8 cellular contexts compared by ENCODE assay signal in the genomic region with DNA sequence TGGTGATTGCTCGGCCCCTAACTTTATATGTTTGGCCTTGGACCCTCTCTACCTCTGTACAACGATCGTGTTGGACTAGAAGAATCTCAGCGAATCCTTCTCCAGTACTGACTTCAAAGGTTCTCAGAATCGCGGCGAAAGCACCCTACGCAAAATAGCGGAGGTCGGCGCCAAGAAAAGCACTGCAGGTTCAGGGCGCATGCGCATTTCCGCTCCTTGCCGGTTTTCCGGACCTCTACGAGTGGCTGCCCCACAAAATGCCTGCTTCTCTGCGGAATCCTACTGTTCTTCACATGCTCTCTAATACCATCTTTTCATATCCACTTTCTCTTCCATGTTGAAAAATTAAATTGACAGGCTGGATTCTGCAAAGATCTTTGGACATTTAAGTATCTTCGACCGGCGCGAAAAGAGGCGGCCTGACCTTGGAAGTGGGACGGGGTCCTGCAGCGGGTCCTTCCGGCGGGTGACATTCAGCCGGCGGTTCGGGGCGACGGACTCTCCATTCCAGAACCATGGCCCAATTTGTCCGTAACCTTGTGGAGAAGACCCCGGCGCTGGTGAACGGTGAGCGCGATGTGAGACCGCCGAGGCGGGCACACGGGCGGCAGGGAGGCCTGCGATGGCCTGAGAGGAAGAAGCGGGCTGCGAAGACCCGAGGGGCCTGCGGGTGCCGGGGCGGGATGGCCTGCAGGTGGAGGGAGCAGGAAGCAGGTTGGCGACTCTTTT. TPM values are rescaled to one million over a fixed set of nuclear protein-coding genes. Genes with fewer than 3 reads are reported as not detected.
A peak's percentile ranks its signal among the peaks of the same experiment; 100 is the strongest.
DNase-seq lines count a peak whose midpoint lies in the region; ATAC-seq and TF ChIP-seq lines count a peak whose summit lies in the region.

Gene ATP5MG, plus strand, starts transcription at position 456 of the 729 bp plus-strand sequence. Its CDS starts 60 bp downstream, at position 516.

- peaks cover 2 to 19% (median 11%) of the 10 kb centered on the region in 4 donors for H3K4me1 ChIP-seq in Peyer's patch
- peaks cover 17 to 45% (median 26%) of the 10 kb centered on the region in 3 donors for H3K4me1 ChIP-seq in esophagus squamous epithelium

- H3K27ac ChIP-seq in KOPT-K1 (ENCODE audit: low read depth, low read length, poor library complexity, severe bottlenecking): peak within 1 kb of the TSS; percentile 92
- H3K27ac ChIP-seq in Peyer's patch: peak within 1 kb of the TSS; percentile 82 to 89 (median 86)
- peak within 1 kb of the TSS; percentile 82 to 91 (median 90) for H3K27ac ChIP-seq in esophagus squamous epithelium

- H3K4me1 Mint-ChIP-seq in activated T-cell treated with anti-CD3 and anti-CD28 coated beads, Interleukin-2, amount 50 U/mL, for 72 hours (ENCODE audit: low read depth): peaks cover 83% of the 10 kb centered on the region

- TF ChIP-seq POLR2A in Peyer's patch (IDR thresholded peaks at IDR 0.05) (peak in 1 of 2 donors; percentile 60), esophagus squamous epithelium (IDR thresholded peaks at IDR 0.05) (peak in 1 of 4 donors; percentile 50)

- peaks cover 6 to 13% of the 10 kb centered on the region in 2 donors for H3K36me3 Mint-ChIP-seq in activated T-cell treated with anti-CD3 and anti-CD28 coated beads, Interleukin-2, amount 50 U/mL, for 72 hours (ENCODE audit: insufficient read depth in 2 of 2)

- H3K4me3 Mint-ChIP-seq in activated T-cell treated with anti-CD3 and anti-CD28 coated beads, Interleukin-2, amount 50 U/mL, for 72 hours: peak within 1 kb of the TSS; percentile 96 to 98

- TF ChIP-seq CTCF in Peyer's patch (IDR thresholded peaks at IDR 0.05): peak in 3 of 6 experiments; percentile 4 to 21 (median 13)
- peak in 3 of 6 experiments; percentile 2 to 17 (median 2) for TF ChIP-seq CTCF in esophagus squamous epithelium (IDR thresholded peaks at IDR 0.05)

- no peaks in the 10 kb centered on the region for H3K27me3 ChIP-seq in Peyer's patch
- no peaks in the 10 kb centered on the region for H3K27me3 ChIP-seq in esophagus squamous epithelium

- H3K9me3 Mint-ChIP-seq in activated T-cell treated with anti-CD3 and anti-CD28 coated beads, Interleukin-2, amount 50 U/mL, for 72 hours: no peaks in the 10 kb centered on the region

- ATAC-seq in GM21447 (IDR thresholded peaks at IDR 0.05; ENCODE audit: unreplicated experiment): peak; percentile 54
- ATAC-seq in activated T-cell treated with anti-CD3 and anti-CD28 coated beads, Interleukin-2, amount 50 U/mL, for 72 hours (replicated peaks in 1 of 2): peak; percentile 67 to 69

- intact Hi-C loops in esophagus squamous epithelium (cut with DNase I): no loop called here

- no peaks in the 10 kb centered on the region for H3K9me3 ChIP-seq in KOPT-K1 (ENCODE audit: insufficient read depth, low read length, poor library complexity, severe bottlenecking)
- no peaks in the 10 kb centered on the region for H3K9me3 ChIP-seq in Peyer's patch
- no peaks in the 10 kb centered on the region for H3K9me3 ChIP-seq in esophagus squamous epithelium

- peak within 1 kb of the TSS; percentile 100 for H3K27ac Mint-ChIP-seq in activated T-cell treated with anti-CD3 and anti-CD28 coated beads, Interleukin-2, amount 50 U/mL, for 72 hours

- H3K4me3 ChIP-seq in Peyer's patch: peak within 1 kb of the TSS; percentile 75 to 79 (median 77)
- peak within 1 kb of the TSS; percentile 86 to 97 (median 90) for H3K4me3 ChIP-seq in esophagus squamous epithelium

- 1% methylated on average over 47 to 50 of the region's 51 CpGs for WGBS in esophagus squamous epithelium, 2 donors

- H3K27me3 Mint-ChIP-seq in activated T-cell treated with anti-CD3 and anti-CD28 coated beads, Interleukin-2, amount 50 U/mL, for 72 hours (ENCODE audit: low read depth): no peaks in the 10 kb centered on the region

- DNase-seq in COLO668 (lab: John Stamatoyannopoulos, UW; ENCODE audit: unreplicated experiment): peak; percentile 91
- DNase-seq in Peyer's patch: peak; percentile 84 to 96 (median 87)
- peak; percentile 92 to 94 for DNase-seq in activated T-cell treated with anti-CD3 and anti-CD28 coated beads, Interleukin-2, amount 50 U/mL, for 72 hours
- DNase-seq in esophagus squamous epithelium (lab: John Stamatoyannopoulos, UW): peak; percentile 29
- DNase-seq in myocyte (ENCODE audit: low read depth): peak; percentile 92
- peak; percentile 87 to 91 for DNase-seq in stimulated activated CD8-positive, alpha-beta memory T cell treated with anti-CD3 and anti-CD28 coated beads, Interleukin-7, amount 100 ng/mL, for 4 hours (ENCODE audit: low read depth in 2 of 2)

- H3K36me3 ChIP-seq in KOPT-K1 (ENCODE audit: insufficient read depth, low read length) (peaks cover 57% of the 10 kb centered on the region), Peyer's patch (peaks cover 0 to 27% (median 0%) of the 10 kb centered on the region in 3 donors), esophagus squamous epithelium (peaks cover 0 to 36% (median under 1%) of the 10 kb centered on the region in 3 donors)

RNA-seq across cellular contexts. Expression of gene ATP5MG, which starts in this region (rescaled TPM):
- total RNA-seq in Peyer's patch: 10 to 100 TPM; 38.5 to 89.8 (median 51.6) TPM
- 100 to 1,000 TPM; 176 to 225 TPM for total RNA-seq in activated T-cell treated with anti-CD3 and anti-CD28 coated beads, Interleukin-2, amount 50 U/mL, for 72 hours
- 10 to 100 TPM; 44.2 to 65.0 (median 48.8) TPM for total RNA-seq in esophagus squamous epithelium
- 41.3 and 45.2 TPM in 2 replicates for total RNA-seq in myocyte
- 264 TPM for polyA plus RNA-seq in myocyte (2012)

Comparison
In these comparisons a context has a peak if more than half of its experiments do, and no peak if none do; other contexts are left out.
1. Peak in every context shown above with its lines: DNase-seq, ATAC-seq, H3K4me3 ChIP-seq and H3K27ac ChIP-seq.
2. DNase-seq: peak in every context shown above with its lines; median percentile 93 in activated T-cell treated with anti-CD3 and anti-CD28 coated beads, Interleukin-2, amount 50 U/mL, for 72 hours; 92 in myocyte; 91 in COLO668; 89 in stimulated activated CD8-positive, alpha-beta memory T cell treated with anti-CD3 and anti-CD28 coated beads, Interleukin-7, amount 100 ng/mL, for 4 hours; 87 in Peyer's patch; 29 in esophagus squamous epithelium.